20 cellular contexts compared by ENCODE assay signal in the genomic region with DNA sequence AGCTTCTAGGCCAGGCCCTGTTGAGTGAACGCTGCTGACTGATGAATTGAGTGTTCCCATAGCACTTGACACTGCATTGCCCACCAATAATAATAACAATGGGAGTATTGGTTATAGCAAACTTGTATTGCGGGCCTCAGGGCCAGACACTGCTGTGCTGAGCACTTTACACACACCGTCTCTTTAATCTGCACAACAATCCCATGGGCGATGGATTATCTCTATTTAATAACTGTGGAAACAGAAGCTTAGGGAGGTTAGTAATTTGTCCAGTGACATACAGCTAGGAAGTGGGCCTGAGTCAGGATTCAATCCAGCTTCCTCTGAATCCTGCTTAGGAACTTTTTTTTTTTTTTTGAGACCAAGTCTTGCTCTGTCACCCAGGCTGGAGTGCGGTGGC. TPM values are rescaled to one million over a fixed set of nuclear protein-coding genes. Genes with fewer than 3 reads are reported as not detected.
A peak's percentile ranks its signal among the peaks of the same experiment; 100 is the strongest.
DNase-seq lines count a peak whose midpoint lies in the region; ATAC-seq and TF ChIP-seq lines count a peak whose summit lies in the region.
"Had no signal": no experiment of that assay in that cellular context is flagged by ENCODE, and none has a peak within 500 bp of the region (broad histone marks: within the 10 kb centered on the region; RNA-seq: fewer than 3 reads in every experiment).

No MANE protein-coding gene starts in this region.

- WGBS in mammary epithelial cell (ENCODE audit: low coverage, missing lambda C conversion rate): 94% methylated on average over 4 of the region's 5 CpGs

- no peaks in the 10 kb centered on the region for H3K27me3 ChIP-seq in GM23338 (ENCODE audit: insufficient read depth)
- no peaks in the 10 kb centered on the region for H3K27me3 ChIP-seq in osteoblast (ENCODE audit: insufficient read depth, low read length)
- no peaks in the 10 kb centered on the region for H3K27me3 ChIP-seq in mammary epithelial cell (ENCODE audit: insufficient read depth, low read length)
- H3K27me3 ChIP-seq: BE2C had no signal

- peaks cover 19% of the 10 kb centered on the region for H3F3A ChIP-seq in GM23338 (replicated peaks; ENCODE audit: low read depth)

- H3K4me1 Mint-ChIP-seq in GM23338 (peaks cover 79% of the 10 kb centered on the region), brain (peaks cover 56% of the 10 kb centered on the region)
- no peaks in the 10 kb centered on the region for H3K4me1 Mint-ChIP-seq in activated T-helper 2 cell treated with anti-CD3 and anti-CD28 coated beads, Interferon-gamma antibody, Interleukin-2, Interleukin-4, amounts not matched to agents 10 μg/mL and 5 μg/mL and 100 μg/mL, durations not matched to agents 14 hours and 24 hours and 36 hours (ENCODE audit: low read depth)

- peaks cover 24% of the 10 kb centered on the region for H3K27me3 Mint-ChIP-seq in GM23338 (ENCODE audit: insufficient read depth, low read depth, poor library complexity)
- no peaks in the 10 kb centered on the region for H3K27me3 Mint-ChIP-seq in brain
- peaks cover 19% of the 10 kb centered on the region for H3K27me3 Mint-ChIP-seq in activated T-helper 2 cell treated with anti-CD3 and anti-CD28 coated beads, Interferon-gamma antibody, Interleukin-2, Interleukin-4, amounts not matched to agents 10 μg/mL and 5 μg/mL and 100 μg/mL, durations not matched to agents 14 hours and 24 hours and 36 hours (ENCODE audit: low read depth)

- peaks cover 27% of the 10 kb centered on the region for H3K36me3 Mint-ChIP-seq in GM23338 (ENCODE audit: low read depth)
- peaks cover 17% of the 10 kb centered on the region for H3K36me3 Mint-ChIP-seq in brain
- H3K36me3 Mint-ChIP-seq in activated T-helper 2 cell treated with anti-CD3 and anti-CD28 coated beads, Interferon-gamma antibody, Interleukin-2, Interleukin-4, amounts not matched to agents 10 μg/mL and 5 μg/mL and 100 μg/mL, durations not matched to agents 14 hours and 24 hours and 36 hours (ENCODE audit: low read depth): no peaks in the 10 kb centered on the region

- H3K9me3 Mint-ChIP-seq in GM23338: no peaks in the 10 kb centered on the region; the same call in 2 of the 3 replicates
- H3K9me3 Mint-ChIP-seq in brain: no peaks in the 10 kb centered on the region
- no peaks in the 10 kb centered on the region for H3K9me3 Mint-ChIP-seq in activated T-helper 2 cell treated with anti-CD3 and anti-CD28 coated beads, Interferon-gamma antibody, Interleukin-2, Interleukin-4, amounts not matched to agents 10 μg/mL and 5 μg/mL and 100 μg/mL, durations not matched to agents 14 hours and 24 hours and 36 hours

- no peak overlapping the region for H3K4me3 ChIP-seq in GM23338
- H3K4me3 ChIP-seq in osteoblast (ENCODE audit: insufficient read depth, low read length): no peak overlapping the region
- H3K4me3 ChIP-seq in mammary epithelial cell (replicated peaks in 1 of 3; ENCODE audit: insufficient read depth in 1 of 3, low read depth in 2 of 3, low read length in 3 of 3): no peak overlapping the region

- peak; percentile 84 for DNase-seq in D341Med (ENCODE audit: low spot score)
- DNase-seq in GM23338 (ENCODE audit: low spot score): no peak
- peak; percentile 25 for DNase-seq in osteoblast (ENCODE audit: insufficient read length, low spot score, missing footprints)
- DNase-seq in activated T-helper 2 cell treated with anti-CD3 and anti-CD28 coated beads, Interferon-gamma antibody, Interleukin-2, Interleukin-4, amounts not matched to agents 10 μg/mL and 5 μg/mL and 100 μg/mL, durations not matched to agents 14 hours and 24 hours and 36 hours (ENCODE audit: low spot score): no peak
- DNase-seq in stimulated activated CD4-positive, alpha-beta T cell treated with anti-CD3 and anti-CD28 coated beads, Interleukin-4, amount 100 ng/mL, for 24 hours: no peak
- no peak for DNase-seq in mammary epithelial cell
- DNase-seq: BE2C, DMS 273 treated with DMSO at 0.1 percent for 48 hours, DMS79 treated with DMSO at 0.1 percent for 48 hours, HCEC 1CT, IMR-90, NCI-H1694, NCI-H2081, NCI-H2171, NCI-H345, NCI-H524, NCI-H774 had no signal

- H3K79me2 ChIP-seq in GM23338 (replicated peaks; ENCODE audit: insufficient read depth) (peaks cover 84% of the 10 kb centered on the region), osteoblast (ENCODE audit: insufficient read depth, low read length) (peaks cover 98% of the 10 kb centered on the region), mammary epithelial cell (ENCODE audit: insufficient read depth, low read length) (no peaks in the 10 kb centered on the region)

- H3K27ac ChIP-seq in GM23338 (ENCODE audit: low read depth) (peak overlapping the region; percentile 85), osteoblast (ENCODE audit: low read depth, low read length) (no peak overlapping the region), mammary epithelial cell (ENCODE audit: insufficient read depth, low read depth, low read length) (no peak overlapping the region)
- H3K27ac ChIP-seq: KMS-11 had no signal

- H4K20me1 ChIP-seq in GM23338 (replicated peaks; ENCODE audit: insufficient read depth) (peaks cover 4% of the 10 kb centered on the region; the same call in 1 of the 2 replicates), osteoblast (ENCODE audit: insufficient read depth, low read length) (peaks cover 77% of the 10 kb centered on the region), mammary epithelial cell (ENCODE audit: insufficient read depth, low read length) (no peaks in the 10 kb centered on the region)

- in situ Hi-C loops in mammary epithelial cell (cut with MboI; ENCODE audit: low sequenced_read_pairs in 2 of 2): loop anchor here in 1 of 2 donors (25.0 kb wide), 1 partner anchor 223 kb away; the partner anchor contains the start of gene EPOP

- H3K4me2 ChIP-seq in GM23338 (0 out of 2 replicates have a peak overlapping the region, but pooled peaks have one; percentile 60), osteoblast (ENCODE audit: insufficient read depth, low read length) (no peak overlapping the region), mammary epithelial cell (ENCODE audit: insufficient read depth, low read depth, low read length) (no peak overlapping the region)
- H3K4me2 ChIP-seq: KMS-11 had no signal

- dilution Hi-C loops in mammary epithelial cell (cut with HindIII; ENCODE audit: low sequenced_read_pairs): loop anchor here (5.0 kb wide), 5 partner anchors 48 to 228 kb away; partner anchors contain the start of gene SOCS7

- no peaks in the 10 kb centered on the region; the same call in 1 of the 2 replicates for H3K36me3 ChIP-seq in GM23338 (ENCODE audit: insufficient read depth)
- peaks cover 10% of the 10 kb centered on the region for H3K36me3 ChIP-seq in osteoblast (ENCODE audit: insufficient read depth, low read length)
- no peaks in the 10 kb centered on the region for H3K36me3 ChIP-seq in mammary epithelial cell (ENCODE audit: insufficient read depth, low read length)
- H3K36me3 ChIP-seq: BE2C had no signal

- H3K4me3 Mint-ChIP-seq in GM23338 (no peak overlapping the region; the same call in 2 of the 3 replicates), brain (peak overlapping the region in 1 of 5 experiments; percentile 1)
- no peak overlapping the region for H3K4me3 Mint-ChIP-seq in activated T-helper 2 cell treated with anti-CD3 and anti-CD28 coated beads, Interferon-gamma antibody, Interleukin-2, Interleukin-4, amounts not matched to agents 10 μg/mL and 5 μg/mL and 100 μg/mL, durations not matched to agents 14 hours and 24 hours and 36 hours (ENCODE audit: low read depth)

- TF ChIP-seq CTCF in GM23338 (conservative IDR thresholded peaks at IDR 0.05; ENCODE audit: low read depth in 2 of 2): no peak
- TF ChIP-seq CTCF in brain (conservative IDR thresholded peaks at IDR 0.05): no peak
- no peak for TF ChIP-seq CTCF in osteoblast (IDR thresholded peaks at IDR 0.05; ENCODE audit: extremely low read depth, low read depth, low read length)
- no peak for TF ChIP-seq CTCF in mammary epithelial cell (conservative IDR thresholded peaks at IDR 0.05 in 1 of 2, IDR thresholded peaks at IDR 0.05 in 1 of 2; ENCODE audit: extremely low read depth in 1 of 2, insufficient read depth in 1 of 2, low read depth in 1 of 2, low read length in 2 of 2)

- H3K9me2 ChIP-seq in GM23338 (ENCODE audit: insufficient read depth): no peaks in the 10 kb centered on the region

- BruUV-seq in mammary epithelial cell (replicated peaks; lab: Mats Ljungman, UMichigan): no TSS peak

- peaks cover 62% of the 10 kb centered on the region for H3K4me1 ChIP-seq in GM23338 (ENCODE audit: insufficient read depth)
- H3K4me1 ChIP-seq in osteoblast (ENCODE audit: insufficient read depth, low read length): peaks cover 18% of the 10 kb centered on the region
- H3K4me1 ChIP-seq in mammary epithelial cell (ENCODE audit: insufficient read depth, low read length): peaks cover 6% of the 10 kb centered on the region

- intact Hi-C loops in activated T-helper 2 cell treated with anti-CD3 and anti-CD28 coated beads, Interferon-gamma antibody, Interleukin-2, Interleukin-4, amounts not matched to agents 10 μg/mL and 5 μg/mL and 100 μg/mL, durations not matched to agents 14 hours and 24 hours and 36 hours (cut with micrococcal nuclease): no loop called here
- intact Hi-C loops in mammary epithelial cell (cut with micrococcal nuclease): no loop called here

- ATAC-seq in GM23338 (no peak), HG02678 (IDR thresholded peaks at IDR 0.05; ENCODE audit: unreplicated experiment) (no peak)

- CTCF ChIA-PET in mammary epithelial cell (lab: Charles Lee; ENCODE audit: low non-redundant PET): no interaction called here

- H2AFZ ChIP-seq in GM23338 (no peak overlapping the region), osteoblast (ENCODE audit: low read length) (no peak overlapping the region), mammary epithelial cell (ENCODE audit: low read depth, low read length) (no peak overlapping the region)

- H3K9ac ChIP-seq in mammary epithelial cell (ENCODE audit: insufficient read depth, low read length): no peak overlapping the region
- H3K9ac ChIP-seq: KMS-11 had no signal

- H3K9me3 ChIP-seq in osteoblast (ENCODE audit: low read depth, low read length) (no peaks in the 10 kb centered on the region), mammary epithelial cell (replicated peaks; ENCODE audit: insufficient read depth, low read length) (no peaks in the 10 kb centered on the region)
- H3K9me3 ChIP-seq: BE2C had no signal

- H3K27ac Mint-ChIP-seq in GM23338 (peak overlapping the region; percentile 64), brain (peak overlapping the region in 3 of 5 experiments; percentile 19 to 74 (median 22))
- H3K27ac Mint-ChIP-seq in activated T-helper 2 cell treated with anti-CD3 and anti-CD28 coated beads, Interferon-gamma antibody, Interleukin-2, Interleukin-4, amounts not matched to agents 10 μg/mL and 5 μg/mL and 100 μg/mL, durations not matched to agents 14 hours and 24 hours and 36 hours: no peak overlapping the region

RNA-seq across cellular contexts. Expression of gene ARHGAP23, which starts 11.2 kb away (rescaled TPM):
- total RNA-seq in GM23338 (2014; rRNA removed; shearing (Covaris generic)): 116 and 150 TPM in 2 replicates
- polyA plus RNA-seq in GM23338 (2016; fragmentation: Nextera tagmentation; extraction: Ambion mirVana): 21.4 and 24.1 TPM in 2 replicates
- polyA plus RNA-seq in brain (ENCODE audit: insufficient read depth, low read depth, low replicate concordance): 59.0 TPM
- 47.0 and 49.8 TPM in 2 replicates for total RNA-seq in osteoblast
- 0.32 and 1.2 TPM in 2 replicates for total RNA-seq in activated T-helper 2 cell treated with anti-CD3 and anti-CD28 coated beads, Interferon-gamma antibody, Interleukin-2, Interleukin-4, amounts not matched to agents 10 μg/mL and 5 μg/mL and 100 μg/mL, durations not matched to agents 14 hours and 24 hours and 36 hours
- 10 to 100 TPM; 30.5 to 43.0 TPM for total RNA-seq in mammary epithelial cell
- 11.4 TPM for polyA plus RNA-seq in mammary epithelial cell
- polyA minus RNA-seq in mammary epithelial cell: 28.8 TPM

Comparison
In these comparisons a context has a peak if more than half of its experiments do, and no peak if none do; other contexts are left out.
1. DNase-seq: peak in D341Med (single experiment) and osteoblast (single experiment); none in GM23338 (single experiment), activated T-helper 2 cell treated with anti-CD3 and anti-CD28 coated beads, Interferon-gamma antibody, Interleukin-2, Interleukin-4, amounts not matched to agents 10 μg/mL and 5 μg/mL and 100 μg/mL, durations not matched to agents 14 hours and 24 hours and 36 hours (single experiment), stimulated activated CD4-positive, alpha-beta T cell treated with anti-CD3 and anti-CD28 coated beads, Interleukin-4, amount 100 ng/mL, for 24 hours (single experiment) and mammary epithelial cell (single experiment).
2. RNA of gene ARHGAP23, which starts 11.2 kb away (total RNA-seq): 116 to 150 TPM in GM23338, 47.0 to 49.8 TPM in osteoblast and 30.5 to 43.0 TPM in mammary epithelial cell; 0.32 to 1.2 TPM in activated T-helper 2 cell treated with anti-CD3 and anti-CD28 coated beads, Interferon-gamma antibody, Interleukin-2, Interleukin-4, amounts not matched to agents 10 μg/mL and 5 μg/mL and 100 μg/mL, durations not matched to agents 14 hours and 24 hours and 36 hours; every median in the first group is over 10 times any median in the second.